Comparison of ENCODE assay signal across 16 cellular contexts in the genomic region with DNA sequence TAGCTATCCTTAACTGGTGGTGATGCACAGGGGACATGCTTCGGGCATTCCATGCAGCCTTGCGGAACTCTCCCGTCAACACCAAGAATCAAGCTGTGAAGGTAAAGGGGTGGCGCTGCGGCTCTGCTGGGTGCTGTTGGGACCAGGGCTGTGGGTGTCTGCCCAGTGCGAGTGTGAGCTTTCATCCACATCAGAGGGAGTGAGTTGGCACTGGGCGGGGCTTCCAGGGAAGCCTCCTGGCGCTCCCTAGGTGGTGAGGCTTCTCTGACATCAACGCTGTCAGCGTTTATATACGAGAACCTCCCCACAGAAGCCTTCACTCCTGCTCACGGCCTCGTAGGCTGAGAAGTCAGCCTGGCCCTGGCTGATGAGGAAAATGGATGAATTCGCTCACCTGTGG. TPM values are rescaled to one million over a fixed set of nuclear protein-coding genes. Genes with fewer than 3 reads are reported as not detected.
DNase-seq lines count a peak whose midpoint lies in the region; ATAC-seq and TF ChIP-seq lines count a peak whose summit lies in the region.
"Had no signal": no experiment of that assay in that cellular context is flagged by ENCODE, and none has a peak within 500 bp of the region (broad histone marks: within the 10 kb centered on the region; RNA-seq: fewer than 3 reads in every experiment).

No MANE protein-coding gene starts in this region.

- H3K27ac ChIP-seq in foreskin keratinocyte: peak overlapping the region; percentile 42
- H3K27ac ChIP-seq: HL-60 had no signal

- POLR2A ChIA-PET in activated B cell treated with CpG ODN at 0.5 μM for 24 hours (lab: Charles Lee): interaction anchor here (0.6 to 7.3 kb wide), 5 partner anchors 8 to 1936 kb away, joined by 3 to 164 read pairs (median 3); a partner anchor contains a TSS

- peak overlapping the region; percentile 97 for H3K27ac Mint-ChIP-seq in activated B cell treated with CpG ODN at 0.5 μM for 24 hours

- peaks cover 74% of the 10 kb centered on the region for H3K36me3 Mint-ChIP-seq in activated B cell treated with CpG ODN at 0.5 μM for 24 hours (ENCODE audit: low read depth)

- TF ChIP-seq CTCF in activated B cell treated with CpG ODN at 0.5 μM for 24 hours (IDR thresholded peaks at IDR 0.05) (no peak), foreskin keratinocyte (conservative IDR thresholded peaks at IDR 0.05) (no peak)

- H3K4me3 Mint-ChIP-seq in activated B cell treated with CpG ODN at 0.5 μM for 24 hours: peak overlapping the region; percentile 91

- ATAC-seq in activated B cell treated with CpG ODN at 0.5 μM for 24 hours (ENCODE audit: low read depth) (no peak), foreskin keratinocyte (peak; percentile 53), HG02623 (IDR thresholded peaks at IDR 0.05; ENCODE audit: unreplicated experiment) (no peak), GM21737 (IDR thresholded peaks at IDR 0.05; ENCODE audit: unreplicated experiment) (no peak), GM21423 (IDR thresholded peaks at IDR 0.05; ENCODE audit: unreplicated experiment) (no peak)
- ATAC-seq: lower lobe of right lung had no signal

- peak; percentile 21 for DNase-seq in stimulated activated CD8-positive, alpha-beta memory T cell treated with anti-CD3 and anti-CD28 coated beads, Interleukin-4, amount 100 ng/mL, for 24 hours (ENCODE audit: low read depth)
- DNase-seq in stimulated activated CD8-positive, alpha-beta memory T cell treated with anti-CD3 and anti-CD28 coated beads, Interleukin-4, amount 100 ng/mL, for 48 hours: no peak
- DNase-seq in activated B cell treated with CpG ODN at 0.5 μM for 24 hours (no peak), foreskin keratinocyte (no peak), mesenteric fat pad (ENCODE audit: low spot score) (no peak)
- DNase-seq: BE2C, lower lobe of right lung, NCI-H2171 had no signal

- H3K27me3 Mint-ChIP-seq in activated B cell treated with CpG ODN at 0.5 μM for 24 hours: no peaks in the 10 kb centered on the region

- no peaks in the 10 kb centered on the region for H3K9me3 Mint-ChIP-seq in activated B cell treated with CpG ODN at 0.5 μM for 24 hours
- H3K9me3 Mint-ChIP-seq: brain had no signal

- no peaks in the 10 kb centered on the region for H3K27me3 ChIP-seq in foreskin keratinocyte
- H3K27me3 ChIP-seq: BE2C had no signal

- peaks cover 52% of the 10 kb centered on the region for H3K4me1 Mint-ChIP-seq in activated B cell treated with CpG ODN at 0.5 μM for 24 hours

- peaks cover 17% of the 10 kb centered on the region for H3K4me1 ChIP-seq in foreskin keratinocyte

- intact Hi-C loops in activated B cell treated with CpG ODN at 0.5 μM for 24 hours (cut with micrococcal nuclease): no loop called here

- CTCF ChIA-PET in activated B cell treated with CpG ODN at 0.5 μM for 24 hours (lab: Charles Lee): no interaction called here

RNA-seq across cellular contexts. Expression of a gene that starts 11.7 kb away (rescaled TPM):
- total RNA-seq in activated B cell treated with CpG ODN at 0.5 μM for 24 hours: 91.5 and 93.1 TPM in 2 replicates
- 67.0 and 74.9 TPM in 2 replicates for total RNA-seq in foreskin keratinocyte
- 128 and 129 TPM in 2 replicates for polyA plus RNA-seq in foreskin keratinocyte
- total RNA-seq in mesenteric fat pad: 39.9 TPM

RNA-seq across cellular contexts. Expression of a gene that starts 11.9 kb away (rescaled TPM):
- total RNA-seq in activated B cell treated with CpG ODN at 0.5 μM for 24 hours (2,037 and 2,426 TPM in 2 replicates), foreskin keratinocyte (2,922 and 2,928 TPM in 2 replicates), mesenteric fat pad (1,064 TPM)
- polyA plus RNA-seq in foreskin keratinocyte: 4,502 and 4,687 TPM in 2 replicates

RNA-seq across cellular contexts. Expression of a gene that starts 20.4 kb away (rescaled TPM):
- total RNA-seq in activated B cell treated with CpG ODN at 0.5 μM for 24 hours: not detected in 2 replicates
- not detected in 2 replicates for total RNA-seq in foreskin keratinocyte
- polyA plus RNA-seq in foreskin keratinocyte: not detected in 2 replicates
- not detected for total RNA-seq in mesenteric fat pad
- total RNA-seq: endothelial cell of umbilical vein; M059J; T-helper 2 cell treated with Interferon-gamma antibody and Interleukin-4, amounts not matched to agents 100 ng/mL and 5 ng/mL, for 36 hours had no signal
- polyA plus RNA-seq: endothelial cell of umbilical vein had no signal
